In genomic region chr12:76080017-76080728, GRCh38 we compare ENCODE assay signal across 11 cellular contexts. TPM values are rescaled to one million over a fixed set of nuclear protein-coding genes. Genes with fewer than 3 reads are reported as not detected.
DNase-seq lines count a peak whose midpoint lies in the region; ATAC-seq and TF ChIP-seq lines count a peak whose summit lies in the region.
"Had no signal": no experiment of that assay in that cellular context is flagged by ENCODE, and none has a peak within 500 bp of the region (broad histone marks: within the 10 kb centered on the region; RNA-seq: fewer than 3 reads in every experiment).

No MANE protein-coding gene starts in this region.

- DNase-seq in COLO668 (lab: John Stamatoyannopoulos, UW; ENCODE audit: unreplicated experiment) = peak; percentile 32
- DNase-seq in GM23338 (ENCODE audit: low spot score) = no peak
- DNase-seq in NCI-H748 (lab: John Stamatoyannopoulos, UW; ENCODE audit: unreplicated experiment) = peak; percentile 95
- DNase-seq in endodermal cell = no peak
- DNase-seq in natural killer cell treated with Interleukin-12 subunit alpha and Interleukin-12 subunit beta and Interleukin-15 and Interleukin-18, amount 100 ng/mL, for 72 hours (ENCODE audit: low spot score) = no peak
- DNase-seq in NCI-H2196 (lab: John Stamatoyannopoulos, UW; ENCODE audit: unreplicated experiment) = no peak
- no peak for DNase-seq in heart left ventricle
- DNase-seq: activated naive CD4-positive, alpha-beta T cell treated with Interleukin-2 at 50 U/mL for 16 hours; foreskin keratinocyte; left cardiac atrium had no signal

- no peaks in the 10 kb centered on the region for H3K9me3 ChIP-seq in endodermal cell (ENCODE audit: control insufficient read depth, low read length)
- peaks cover 0 to 17% (median 5%) of the 10 kb centered on the region in 12 donors for H3K9me3 ChIP-seq in heart left ventricle

- peaks cover 2% of the 10 kb centered on the region; the same call in 1 of the 2 replicates for H3F3A ChIP-seq in GM23338 (replicated peaks; ENCODE audit: low read depth)

- H3K27ac Mint-ChIP-seq in GM23338 = peak overlapping the region; percentile 86
- peak overlapping the region; percentile 80 for H3K27ac Mint-ChIP-seq in endodermal cell
- no peak overlapping the region for H3K27ac Mint-ChIP-seq in natural killer cell treated with Interleukin-12 subunit alpha and Interleukin-12 subunit beta and Interleukin-15 and Interleukin-18, amount 100 ng/mL, for 72 hours

- H3K36me3 ChIP-seq in GM23338 (ENCODE audit: insufficient read depth) (no peaks in the 10 kb centered on the region), endodermal cell (ENCODE audit: control insufficient read depth, insufficient read depth, low read length) (peaks cover 40% of the 10 kb centered on the region), heart left ventricle (peaks cover 0 to 4% (median 0%) of the 10 kb centered on the region in 9 donors)

- peaks cover 39% of the 10 kb centered on the region for H3K36me3 Mint-ChIP-seq in GM23338 (ENCODE audit: low read depth)
- H3K36me3 Mint-ChIP-seq in endodermal cell (ENCODE audit: low read depth) = peaks cover 27% of the 10 kb centered on the region
- H3K36me3 Mint-ChIP-seq in natural killer cell treated with Interleukin-12 subunit alpha and Interleukin-12 subunit beta and Interleukin-15 and Interleukin-18, amount 100 ng/mL, for 72 hours = peaks cover 28% of the 10 kb centered on the region

- H3K27ac ChIP-seq in GM23338 (ENCODE audit: low read depth) (no peak overlapping the region), endodermal cell (ENCODE audit: low read depth, low read length) (no peak overlapping the region), heart left ventricle (no peak overlapping the region)
- H3K27ac ChIP-seq: foreskin keratinocyte had no signal

- WGBS in endodermal cell (ENCODE audit: insufficient coverage in 1 of 2, insufficient read length in 1 of 2), 2 experiments = 81 to 100% methylated on average over 1 to 2 of the region's 2 CpGs
- WGBS in heart left ventricle, 4 donors = 77 to 91% (median 89%) methylated on average over 2 of the region's 2 CpGs

- H3K4me3 ChIP-seq in GM23338 = 0 out of 2 replicates have a peak overlapping the region, but pooled peaks have one; percentile 5
- H3K4me3 ChIP-seq in endodermal cell (ENCODE audit: low read length) = no peak overlapping the region
- H3K4me3 ChIP-seq in heart left ventricle = no peak overlapping the region

- ATAC-seq in GM23338 (no peak), HG03039 (IDR thresholded peaks at IDR 0.05; ENCODE audit: unreplicated experiment) (no peak), heart left ventricle (no peak)
- no peak for ATAC-seq in natural killer cell treated with Interleukin-12 subunit alpha and Interleukin-12 subunit beta and Interleukin-15 and Interleukin-18, amount 100 ng/mL, for 72 hours
- ATAC-seq: foreskin keratinocyte, left cardiac atrium had no signal

- H3K9me2 ChIP-seq in GM23338 (ENCODE audit: insufficient read depth) = no peaks in the 10 kb centered on the region

- peak overlapping the region; percentile 53 for H3K4me2 ChIP-seq in GM23338

- H3K27me3 ChIP-seq in GM23338 (ENCODE audit: insufficient read depth) = no peaks in the 10 kb centered on the region
- H3K27me3 ChIP-seq in endodermal cell (ENCODE audit: control insufficient read depth, insufficient read depth, low read length, poor library complexity, severe bottlenecking) = no peaks in the 10 kb centered on the region
- H3K27me3 ChIP-seq in heart left ventricle = no peaks in the 10 kb centered on the region
- H3K27me3 ChIP-seq: foreskin keratinocyte had no signal

- H4K20me1 ChIP-seq in GM23338 (replicated peaks; ENCODE audit: insufficient read depth) = peaks cover 71% of the 10 kb centered on the region

- H3K4me1 Mint-ChIP-seq in GM23338 = peaks cover 55% of the 10 kb centered on the region
- H3K4me1 Mint-ChIP-seq in endodermal cell = peaks cover 33% of the 10 kb centered on the region
- H3K4me1 Mint-ChIP-seq in natural killer cell treated with Interleukin-12 subunit alpha and Interleukin-12 subunit beta and Interleukin-15 and Interleukin-18, amount 100 ng/mL, for 72 hours (ENCODE audit: low read depth in 2 of 2) = peaks cover 38 to 47% of the 10 kb centered on the region in 2 donors

- TF ChIP-seq CTCF in GM23338 (conservative IDR thresholded peaks at IDR 0.05; ENCODE audit: low read depth in 2 of 2) = no peak
- no peak for TF ChIP-seq CTCF in endodermal cell (conservative IDR thresholded peaks at IDR 0.05)
- no peak for TF ChIP-seq CTCF in heart left ventricle (IDR thresholded peaks at IDR 0.05)

- peaks cover 92% of the 10 kb centered on the region for H3K79me2 ChIP-seq in GM23338 (replicated peaks; ENCODE audit: insufficient read depth)

- H3K9me3 Mint-ChIP-seq in GM23338 = no peaks in the 10 kb centered on the region; the same call in 2 of the 3 replicates
- H3K9me3 Mint-ChIP-seq in endodermal cell = no peaks in the 10 kb centered on the region
- H3K9me3 Mint-ChIP-seq in natural killer cell treated with Interleukin-12 subunit alpha and Interleukin-12 subunit beta and Interleukin-15 and Interleukin-18, amount 100 ng/mL, for 72 hours = no peaks in the 10 kb centered on the region

- no peak for TF ChIP-seq POLR2A in heart left ventricle (IDR thresholded peaks at IDR 0.05)

- H3K27me3 Mint-ChIP-seq in GM23338 (ENCODE audit: insufficient read depth, low read depth, poor library complexity) (peaks cover 10% of the 10 kb centered on the region), endodermal cell (ENCODE audit: insufficient read depth) (no peaks in the 10 kb centered on the region)
- H3K27me3 Mint-ChIP-seq in natural killer cell treated with Interleukin-12 subunit alpha and Interleukin-12 subunit beta and Interleukin-15 and Interleukin-18, amount 100 ng/mL, for 72 hours = no peaks in the 10 kb centered on the region

- no peak overlapping the region for H3K9ac ChIP-seq in endodermal cell (ENCODE audit: extremely low read depth, low read length, poor library complexity, severe bottlenecking)

- peaks cover 54% of the 10 kb centered on the region for H3K4me1 ChIP-seq in GM23338 (ENCODE audit: insufficient read depth)
- H3K4me1 ChIP-seq in endodermal cell (ENCODE audit: control insufficient read depth, insufficient read depth, low read length) = peaks cover 6% of the 10 kb centered on the region
- H3K4me1 ChIP-seq in heart left ventricle = peaks cover 0 to 45% (median 25%) of the 10 kb centered on the region in 12 donors

- H2AFZ ChIP-seq in GM23338 = no peak overlapping the region

- intact Hi-C loops in heart left ventricle (cut with DNase I) = loop anchor here (5.0 to 10.0 kb wide), 8 partner anchors 43 to 685 kb away; partner anchors contain the start of genes BBS10 (in 7 of the 10), GLIPR1L2 (in 2 of the 10) and OSBPL8 (in 2 of the 10)

- H3K4me3 Mint-ChIP-seq in GM23338 (peak overlapping the region; percentile 49; the same call in 2 of the 3 replicates), endodermal cell (no peak overlapping the region)
- H3K4me3 Mint-ChIP-seq in natural killer cell treated with Interleukin-12 subunit alpha and Interleukin-12 subunit beta and Interleukin-15 and Interleukin-18, amount 100 ng/mL, for 72 hours = no peak overlapping the region

TF ChIP-seq in GM23338, 12 proteins besides CTCF, POLR2A, EP300 and RAD21 (continues in another document):
- TF ChIP-seq ZNF331 (CRISPR knock-in tag; IDR thresholded peaks at IDR 0.05; ENCODE audit: low read depth) (no peak), ETS1 (IDR thresholded peaks at IDR 0.05) (no peak), EZH2phosphoT487 (IDR thresholded peaks at IDR 0.05; ENCODE audit: unreplicated experiment) (no peak), EZH2 (IDR thresholded peaks at IDR 0.05; ENCODE audit: low read depth, unreplicated experiment) (no peak)

RNA-seq across cellular contexts. Expression of gene NAP1L1, which starts 4.3 kb away (rescaled TPM):
- 658 and 693 TPM in 2 replicates for total RNA-seq in GM23338 (2014; rRNA removed; shearing (Covaris generic))
- 996 and 999 TPM in 2 replicates for polyA plus RNA-seq in GM23338 (2016; fragmentation: Nextera tagmentation; extraction: Ambion mirVana)
- total RNA-seq in endodermal cell = 100 to 1,000 TPM; 711 to 829 TPM
- polyA plus RNA-seq in endodermal cell (2013, experiment 1 of 2) = 1,267 TPM
- polyA plus RNA-seq in endodermal cell (2013, experiment 2 of 2) = 1,250 TPM
- 100 to 1,000 TPM; 371 to 420 TPM for total RNA-seq in natural killer cell treated with Interleukin-12 subunit alpha and Interleukin-12 subunit beta and Interleukin-15 and Interleukin-18, amount 100 ng/mL, for 72 hours
- 100 to 1,000 TPM; 191 to 359 (median 247) TPM for total RNA-seq in heart left ventricle
- polyA plus RNA-seq in heart left ventricle = 100 to 1,000 TPM; 175 to 254 TPM

RNA-seq across cellular contexts. Expression of gene PHLDA1, which starts 48.6 kb away (rescaled TPM):
- 19.3 and 21.6 TPM in 2 replicates for total RNA-seq in GM23338 (2014; rRNA removed; shearing (Covaris generic))
- polyA plus RNA-seq in GM23338 (2016; fragmentation: Nextera tagmentation; extraction: Ambion mirVana) (11.6 and 11.7 TPM in 2 replicates), heart left ventricle (1 to 10 TPM; 3.0 to 5.5 TPM)
- total RNA-seq in endodermal cell (10 to 100 TPM in 1 of 2 donors, 1 to 10 TPM in 1; 3.7 to 16.2 TPM), heart left ventricle (10 to 100 TPM in 4 of 9 donors, 1 to 10 TPM in 5; 4.2 to 44.4 (median 8.3) TPM)
- polyA plus RNA-seq in endodermal cell (2013, experiment 1 of 2) = 14.9 TPM
- 13.4 TPM for polyA plus RNA-seq in endodermal cell (2013, experiment 2 of 2)
- total RNA-seq in natural killer cell treated with Interleukin-12 subunit alpha and Interleukin-12 subunit beta and Interleukin-15 and Interleukin-18, amount 100 ng/mL, for 72 hours = 100 to 1,000 TPM in 1 of 2 donors, 10 to 100 TPM in 1; 62.0 to 153 TPM

Comparison
In these comparisons a context has a peak if more than half of its experiments do, and no peak if none do; other contexts are left out.
1. DNase-seq: peak in COLO668 (single experiment) and NCI-H748 (single experiment); none in GM23338 (single experiment), endodermal cell (single experiment), natural killer cell treated with Interleukin-12 subunit alpha and Interleukin-12 subunit beta and Interleukin-15 and Interleukin-18, amount 100 ng/mL, for 72 hours (single experiment), NCI-H2196 (single experiment) and heart left ventricle (0 of 5).
2. H3K27ac Mint-ChIP-seq: peak in GM23338 (single experiment) and endodermal cell (single experiment); none in natural killer cell treated with Interleukin-12 subunit alpha and Interleukin-12 subunit beta and Interleukin-15 and Interleukin-18, amount 100 ng/mL, for 72 hours (0 of 2).